Comparison of ENCODE assay signal across 20 cellular contexts in the genomic region with DNA sequence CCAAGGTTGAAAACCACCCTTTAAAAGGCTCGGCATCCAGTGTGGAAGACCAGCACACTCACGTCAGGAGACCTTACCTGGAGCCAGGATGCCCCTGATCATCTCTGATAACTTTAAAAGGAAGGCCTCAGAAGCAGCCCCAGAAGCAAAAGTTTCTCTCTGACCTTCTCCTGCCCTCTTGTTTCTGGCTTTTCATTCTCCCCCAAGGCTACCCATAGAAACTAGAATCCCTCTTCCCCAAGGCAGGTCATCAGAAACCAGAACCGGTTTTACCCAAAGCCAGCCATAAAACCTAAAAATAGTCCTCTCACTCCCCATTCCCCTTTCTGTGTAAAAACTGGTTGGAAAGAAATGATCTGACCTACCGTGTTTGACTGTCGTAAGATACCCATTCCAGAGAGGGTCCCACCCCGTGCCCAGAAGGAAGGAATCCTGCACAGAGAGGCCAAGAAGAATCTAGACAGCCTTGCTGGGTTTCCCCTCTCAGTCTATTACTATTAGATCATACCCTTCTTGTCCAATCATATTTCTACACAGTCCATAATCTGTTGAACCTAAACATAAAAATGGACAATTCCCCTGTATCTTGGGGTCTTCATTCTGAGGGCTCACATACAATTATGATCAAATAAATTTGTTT.
"Had no signal": no experiment of that assay in that cellular context is flagged by ENCODE, and none has a peak within 500 bp of the region (broad histone marks: within the 10 kb centered on the region; RNA-seq: fewer than 3 reads in every experiment).

No MANE protein-coding gene starts in this region.

- ATAC-seq: foreskin keratinocyte, natural killer cell, pancreas, right cardiac atrium had no signal

- H3K4me1 ChIP-seq: foreskin keratinocyte, left ventricle myocardium inferior, pancreas had no signal

- H3K9me3 ChIP-seq: left ventricle myocardium inferior, pancreas had no signal

- H3K27ac ChIP-seq: coronary artery, foreskin keratinocyte, left ventricle myocardium inferior, pancreas had no signal

- H3K4me3 ChIP-seq: coronary artery, left ventricle myocardium inferior, pancreas had no signal

- DNase-seq: activated B cell treated with CpG ODN at 0.5 μM for 24 hours; activated CD4-positive, alpha-beta memory T cell treated with anti-CD3 and anti-CD28 coated beads for 36 hours; activated CD4-positive, alpha-beta T cell treated with anti-CD3 and anti-CD28 coated beads for 4 hours; activated effector memory CD4-positive, alpha-beta T cell treated with anti-CD3 and anti-CD28 coated beads, Interleukin-2, amount 50 U/mL, for 16 hours; activated naive CD4-positive, alpha-beta T cell treated with anti-CD3 and anti-CD28 coated beads, Interleukin-2, amount 10 ng/mL, durations not matched to agents 7 days and 5 days; activated T-cell treated with anti-CD3 and anti-CD28 coated beads for 4 hours; amygdala; cerebellar nuclear complex; foreskin keratinocyte; glutamatergic neuron; hippocampal formation; left ventricle myocardium inferior; midbrain; natural killer cell; pancreas; right cardiac atrium; stimulated activated CD4-positive, alpha-beta T cell treated with anti-CD3 and anti-CD28 coated beads, Interleukin-4, amount 100 ng/mL, for 24 hours; stimulated activated naive CD4-positive, alpha-beta T cell treated with Interleukin-2 at 50 U/mL for 16 hours; T1000 had no signal

- H3K36me3 ChIP-seq: pancreas had no signal

- H3K27me3 ChIP-seq: foreskin keratinocyte, pancreas had no signal
